In genomic region chr3:147297756-147298155, GRCh38 we compare ENCODE assay signal across 24 cellular contexts.
DNase-seq lines count a peak whose midpoint lies in the region; TF ChIP-seq lines count a peak whose summit lies in the region.
"Had no signal": no experiment of that assay in that cellular context is flagged by ENCODE, and none has a peak within 500 bp of the region (broad histone marks: within the 10 kb centered on the region; RNA-seq: fewer than 3 reads in every experiment).

No MANE protein-coding gene starts in this region.

- no peak overlapping the region for H4K91ac ChIP-seq in neuronal stem cell (ENCODE audit: low read depth, low read length, poor library complexity)

- TF ChIP-seq CTCF in endodermal cell (conservative IDR thresholded peaks at IDR 0.05) = peak; percentile 19

- H3K4me3 Mint-ChIP-seq in endodermal cell = no peak overlapping the region
- H3K4me3 Mint-ChIP-seq: activated CD8-positive, alpha-beta memory T cell treated with anti-CD3 and anti-CD28 coated beads, Interleukin-2, amount 10 ng/mL, durations not matched to agents 7 days and 5 days; activated T-cell treated with anti-CD3 and anti-CD28 coated beads, Interleukin-2, amount 50 U/mL, for 72 hours; central memory CD8-positive, alpha-beta T cell; stimulated activated naive B cell treated with anti-CD40 and anti-IgM and Interleukin-4, amounts not matched to agents 10 μg/mL and 1 μg/mL and 100 μg/mL, for 72 hours had no signal

- H3K36me3 Mint-ChIP-seq in endodermal cell (ENCODE audit: low read depth) = no peaks in the 10 kb centered on the region
- H3K36me3 Mint-ChIP-seq: activated CD8-positive, alpha-beta memory T cell treated with anti-CD3 and anti-CD28 coated beads, Interleukin-2, amount 10 ng/mL, durations not matched to agents 7 days and 5 days; stimulated activated naive B cell treated with anti-CD40 and anti-IgM and Interleukin-4, amounts not matched to agents 10 μg/mL and 1 μg/mL and 100 μg/mL, for 72 hours had no signal

- H3K23ac ChIP-seq in neuronal stem cell (ENCODE audit: low read depth, low read length, poor library complexity) = no peak overlapping the region

- H3K4me3 ChIP-seq in GM23248 (no peak overlapping the region), SJSA1 (no peak overlapping the region), endodermal cell (ENCODE audit: low read length) (no peak overlapping the region), neuronal stem cell (ENCODE audit: low read length in 2 of 2) (peak overlapping the region in 1 of 2 donors; percentile 35)
- H3K4me3 ChIP-seq: BLaER1 treated with 17β-estradiol and CSF1 and Interleukin-3, amounts not matched to agents 10 nM and 100 nM; heart left ventricle; K562; suprapubic skin had no signal

- H3K27ac Mint-ChIP-seq in endodermal cell = no peak overlapping the region
- H3K27ac Mint-ChIP-seq: activated CD8-positive, alpha-beta memory T cell treated with anti-CD3 and anti-CD28 coated beads, Interleukin-2, amount 10 ng/mL, durations not matched to agents 7 days and 5 days; activated T-cell treated with anti-CD3 and anti-CD28 coated beads, Interleukin-2, amount 50 U/mL, for 72 hours; stimulated activated naive B cell treated with anti-CD40 and anti-IgM and Interleukin-4, amounts not matched to agents 10 μg/mL and 1 μg/mL and 100 μg/mL, for 72 hours had no signal

- no peak overlapping the region for H2BK15ac ChIP-seq in neuronal stem cell (ENCODE audit: low read length)

- H3K27me3 ChIP-seq in GM23248 (replicated peaks; ENCODE audit: insufficient read depth) (no peaks in the 10 kb centered on the region), SJSA1 (replicated peaks) (no peaks in the 10 kb centered on the region), endodermal cell (ENCODE audit: control insufficient read depth, insufficient read depth, low read length, poor library complexity, severe bottlenecking) (no peaks in the 10 kb centered on the region), neuronal stem cell (ENCODE audit: control insufficient read depth in 3 of 3, insufficient read depth in 3 of 3, low read depth in 1 of 3, low read length in 3 of 3) (no peaks in the 10 kb centered on the region)
- H3K27me3 ChIP-seq: BLaER1 treated with 17β-estradiol and CSF1 and Interleukin-3, amounts not matched to agents 10 nM and 100 nM; heart left ventricle; suprapubic skin had no signal

- peak overlapping the region; percentile 92 for H3K27ac ChIP-seq in GM23248
- H3K27ac ChIP-seq in SJSA1 = peak overlapping the region; percentile 63
- peak overlapping the region; percentile 96 for H3K27ac ChIP-seq in endodermal cell (ENCODE audit: low read depth, low read length)
- no peak overlapping the region for H3K27ac ChIP-seq in neuronal stem cell (replicated peaks; ENCODE audit: low read length)
- H3K27ac ChIP-seq: BLaER1 treated with 17β-estradiol and CSF1 and Interleukin-3, amounts not matched to agents 10 nM and 100 nM; heart left ventricle; suprapubic skin had no signal

- no peaks in the 10 kb centered on the region for H3K79me2 ChIP-seq in GM23248 (ENCODE audit: insufficient read depth)

- H3K4me2 ChIP-seq in GM23248 (ENCODE audit: unreplicated experiment) = peak overlapping the region; percentile 64
- H3K4me2 ChIP-seq in neuronal stem cell (ENCODE audit: insufficient read depth, low read length, poor library complexity, severe bottlenecking) = no peak overlapping the region
- H3K4me2 ChIP-seq: BLaER1 treated with 17β-estradiol and CSF1 and Interleukin-3, amounts not matched to agents 10 nM and 100 nM had no signal

- H3K36me3 ChIP-seq in GM23248 (ENCODE audit: low read depth) (no peaks in the 10 kb centered on the region), SJSA1 (no peaks in the 10 kb centered on the region), endodermal cell (ENCODE audit: control insufficient read depth, insufficient read depth, low read length) (no peaks in the 10 kb centered on the region), neuronal stem cell (replicated peaks in 1 of 2; ENCODE audit: control insufficient read depth in 2 of 2, insufficient read depth in 2 of 2, low read length in 2 of 2) (no peaks in the 10 kb centered on the region)
- H3K36me3 ChIP-seq: BLaER1 treated with 17β-estradiol and CSF1 and Interleukin-3, amounts not matched to agents 10 nM and 100 nM; heart left ventricle; suprapubic skin had no signal

- in situ Hi-C loops in GM23248 (cut with MboI) = no loop called here

- H3K27me3 Mint-ChIP-seq in endodermal cell (ENCODE audit: insufficient read depth) = no peaks in the 10 kb centered on the region
- H3K27me3 Mint-ChIP-seq: activated CD8-positive, alpha-beta memory T cell treated with anti-CD3 and anti-CD28 coated beads, Interleukin-2, amount 10 ng/mL, durations not matched to agents 7 days and 5 days; central memory CD8-positive, alpha-beta T cell; stimulated activated naive B cell treated with anti-CD40 and anti-IgM and Interleukin-4, amounts not matched to agents 10 μg/mL and 1 μg/mL and 100 μg/mL, for 72 hours had no signal

- H3K9ac ChIP-seq in GM23248 (peak overlapping the region; percentile 71), endodermal cell (ENCODE audit: extremely low read depth, low read length, poor library complexity, severe bottlenecking) (no peak overlapping the region), neuronal stem cell (ENCODE audit: low read depth, low read length, poor library complexity) (no peak overlapping the region)
- H3K9ac ChIP-seq: BLaER1 treated with 17β-estradiol and CSF1 and Interleukin-3, amounts not matched to agents 10 nM and 100 nM had no signal

- no peaks in the 10 kb centered on the region for H4K20me1 ChIP-seq in GM23248 (ENCODE audit: insufficient read depth)
- H4K20me1 ChIP-seq: BLaER1 treated with 17β-estradiol and CSF1 and Interleukin-3, amounts not matched to agents 10 nM and 100 nM had no signal

- 64 to 74% methylated on average over 5 of the region's 5 CpGs for WGBS in GM23248 (ENCODE audit: low coverage in 1 of 2, low lambda C conversion rate in 2 of 2, missing lambda C conversion rate in 2 of 2), 2 experiments
- WGBS in endodermal cell (ENCODE audit: insufficient coverage in 1 of 2, insufficient read length in 1 of 2), 2 experiments = 87 to 90% methylated on average over 3 to 5 of the region's 5 CpGs
- no CpG with 5 or more reads among the region's 5 CpGs for WGBS in neuronal stem cell (ENCODE audit: extremely low coverage in 2 of 2, insufficient read length in 2 of 2, insufficient replicate concordance in 1 of 2), 2 donors

- DNase-seq in GM23248 (peak; percentile 10), SJSA1 (ENCODE audit: low read depth in 1 of 2, low spot score in 2 of 2) (no peak), endodermal cell (no peak), neuronal stem cell (ENCODE audit: low spot score) (no peak), C1 segment of cervical spinal cord (lab: John Stamatoyannopoulos, UW) (no peak), NCI-H345 treated with DMSO at 0.1 percent for 48 hours (lab: John Stamatoyannopoulos, UW; ENCODE audit: unreplicated experiment) (no peak), LoVo (ENCODE audit: low spot score) (no peak)
- DNase-seq: activated CD4-positive, alpha-beta T cell treated with anti-CD3 and anti-CD28 coated beads, Interleukin-2, amount 50 U/mL, for 1 hour; activated CD8-positive, alpha-beta memory T cell treated with anti-CD3 and anti-CD28 coated beads, Interleukin-2, amount 10 ng/mL, durations not matched to agents 7 days and 5 days; activated naive CD4-positive, alpha-beta T cell treated with anti-CD3 and anti-CD28 coated beads, Interleukin-2, amount 50 U/mL, for 16 hours; activated T-cell treated with anti-CD3 and anti-CD28 coated beads, Interleukin-2, amount 50 U/mL, for 72 hours; Caco-2; DND-41; foreskin fibroblast; heart left ventricle; NCI-H1436; NCI-H524; occipital lobe; stimulated activated CD4-positive, alpha-beta T cell treated with anti-CD3 and anti-CD28 coated beads, Interleukin-4, amount 100 ng/mL, for 1 hour; stimulated activated naive B cell treated with anti-CD40 and anti-IgM and Interleukin-4, amounts not matched to agents 10 μg/mL and 1 μg/mL and 100 μg/mL, for 72 hours had no signal

- H3K9me3 Mint-ChIP-seq in endodermal cell = no peaks in the 10 kb centered on the region
- H3K9me3 Mint-ChIP-seq: stimulated activated naive B cell treated with anti-CD40 and anti-IgM and Interleukin-4, amounts not matched to agents 10 μg/mL and 1 μg/mL and 100 μg/mL, for 72 hours had no signal

- peaks cover 21% of the 10 kb centered on the region for H3K4me1 ChIP-seq in GM23248 (ENCODE audit: insufficient read depth)
- peaks cover 16% of the 10 kb centered on the region for H3K4me1 ChIP-seq in SJSA1 (replicated peaks)
- no peaks in the 10 kb centered on the region for H3K4me1 ChIP-seq in endodermal cell (ENCODE audit: control insufficient read depth, insufficient read depth, low read length)
- H3K4me1 ChIP-seq in neuronal stem cell (ENCODE audit: control insufficient read depth in 2 of 2, insufficient read depth in 1 of 2, low read depth in 1 of 2, low read length in 2 of 2) = peaks cover 4 to 15% of the 10 kb centered on the region in 2 donors
- H3K4me1 ChIP-seq: BLaER1 treated with 17β-estradiol and CSF1 and Interleukin-3, amounts not matched to agents 10 nM and 100 nM; Caco-2 had no signal

- no peak overlapping the region for H3K18ac ChIP-seq in neuronal stem cell (ENCODE audit: low read length)

- H3K9me3 ChIP-seq in GM23248 (ENCODE audit: low read depth) (no peaks in the 10 kb centered on the region), SJSA1 (replicated peaks) (no peaks in the 10 kb centered on the region), endodermal cell (ENCODE audit: control insufficient read depth, low read length) (no peaks in the 10 kb centered on the region), neuronal stem cell (replicated peaks in 1 of 2; ENCODE audit: control insufficient read depth in 2 of 2, insufficient read depth in 1 of 2, low read depth in 1 of 2, low read length in 2 of 2) (no peaks in the 10 kb centered on the region)
- H3K9me3 ChIP-seq: BLaER1 treated with 17β-estradiol and CSF1 and Interleukin-3, amounts not matched to agents 10 nM and 100 nM; Caco-2; heart left ventricle; suprapubic skin had no signal

- H2AFZ ChIP-seq in GM23248 (peak overlapping the region; percentile 57; the same call in 1 of the 2 replicates), neuronal stem cell (ENCODE audit: low read length) (peak overlapping the region; percentile 78)

- no peak overlapping the region for H4K8ac ChIP-seq in neuronal stem cell (ENCODE audit: low read depth, low read length)

- H3K4ac ChIP-seq in neuronal stem cell (ENCODE audit: low read length) = no peak overlapping the region

- peaks cover 3% of the 10 kb centered on the region for H3K4me1 Mint-ChIP-seq in endodermal cell
- H3K4me1 Mint-ChIP-seq: activated CD8-positive, alpha-beta memory T cell treated with anti-CD3 and anti-CD28 coated beads, Interleukin-2, amount 10 ng/mL, durations not matched to agents 7 days and 5 days; central memory CD8-positive, alpha-beta T cell; stimulated activated naive B cell treated with anti-CD40 and anti-IgM and Interleukin-4, amounts not matched to agents 10 μg/mL and 1 μg/mL and 100 μg/mL, for 72 hours had no signal

- no peak overlapping the region for H2BK5ac ChIP-seq in neuronal stem cell (ENCODE audit: low read length)

- no peaks in the 10 kb centered on the region for H3K79me1 ChIP-seq in neuronal stem cell (ENCODE audit: low read depth, low read length)

- H2BK12ac ChIP-seq in neuronal stem cell (ENCODE audit: low read length) = no peak overlapping the region

- H2AK5ac ChIP-seq in neuronal stem cell (ENCODE audit: low read depth, low read length) = no peak overlapping the region

- H2BK120ac ChIP-seq in neuronal stem cell (ENCODE audit: low read depth, low read length) = no peak overlapping the region

- H3K14ac ChIP-seq in neuronal stem cell (ENCODE audit: low read length) = no peak overlapping the region

- no peaks in the 10 kb centered on the region for H3K9me2 ChIP-seq in GM23248 (ENCODE audit: insufficient read depth)

- peaks cover 21% of the 10 kb centered on the region for H3F3A ChIP-seq in GM23248 (ENCODE audit: insufficient read depth)
